ENCODE assay signal across 11 cellular contexts in the genomic region with DNA sequence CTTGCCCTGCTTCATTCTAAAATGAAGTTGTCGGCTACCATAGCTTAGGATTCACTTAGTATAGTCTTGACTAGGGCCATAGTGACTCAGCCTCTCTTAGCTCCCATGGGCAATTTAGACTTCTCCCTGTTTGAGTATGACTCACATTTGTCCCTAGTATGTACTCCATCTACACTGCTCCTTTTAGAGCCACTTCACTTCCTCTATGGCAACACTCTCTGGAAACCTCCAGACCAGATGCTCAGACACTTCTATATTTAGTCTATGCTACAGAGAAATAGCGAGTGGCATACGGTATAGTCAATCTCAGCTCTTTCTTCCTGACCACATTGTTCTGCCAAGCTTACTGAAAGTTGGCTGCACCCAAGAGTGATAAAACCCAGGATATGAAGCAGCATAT. TPM values are rescaled to one million over a fixed set of nuclear protein-coding genes. Genes with fewer than 3 reads are reported as not detected.
DNase-seq lines count a peak whose midpoint lies in the region; ATAC-seq and TF ChIP-seq lines count a peak whose summit lies in the region.
"Had no signal": no experiment of that assay in that cellular context is flagged by ENCODE, and none has a peak within 500 bp of the region (broad histone marks: within the 10 kb centered on the region; RNA-seq: fewer than 3 reads in every experiment).

No MANE protein-coding gene starts in this region.

- no peak overlapping the region for H3K23ac ChIP-seq in mesendoderm (ENCODE audit: low read length)

- H3K4me2 ChIP-seq in mammary epithelial cell (ENCODE audit: insufficient read depth, low read depth, low read length) (no peak overlapping the region), mesendoderm (ENCODE audit: low read length) (no peak overlapping the region)

- H3K56ac ChIP-seq in mesendoderm (ENCODE audit: low read length) = no peak overlapping the region

- H3K79me2 ChIP-seq in mammary epithelial cell (ENCODE audit: insufficient read depth, low read length) = no peaks in the 10 kb centered on the region
- H3K79me2 ChIP-seq in mesendoderm (ENCODE audit: control insufficient read depth, insufficient read depth, low read length) = no peaks in the 10 kb centered on the region

- no peak overlapping the region for H4K5ac ChIP-seq in mesendoderm (ENCODE audit: low read length)

- DNase-seq in AG08395 (ENCODE audit: low spot score) = peak; percentile 84
- peak; percentile 6 for DNase-seq in MG63
- peak; percentile 48 for DNase-seq in mammary epithelial cell
- peak; percentile 72 for DNase-seq in islet precursor cell
- no peak for DNase-seq in transverse colon
- no peak for DNase-seq in mesenteric fat pad (ENCODE audit: low spot score)
- DNase-seq in mesendoderm = no peak
- DNase-seq: activated CD4-positive, alpha-beta T cell treated with anti-CD3 and anti-CD28 coated beads, Interleukin-2, amount 10 ng/mL, durations not matched to agents 7 days and 5 days; NCI-H146 had no signal

- H3K79me1 ChIP-seq in mesendoderm (ENCODE audit: low read length) = no peaks in the 10 kb centered on the region

- no peak overlapping the region for H3K4ac ChIP-seq in mesendoderm (ENCODE audit: low read depth, low read length)

- no TSS peak for BruUV-seq in mammary epithelial cell (replicated peaks; lab: Mats Ljungman, UMichigan)

- ATAC-seq in HG03378 (IDR thresholded peaks at IDR 0.05; ENCODE audit: unreplicated experiment) = no peak

- no peak overlapping the region for H3K27ac ChIP-seq in mammary epithelial cell (ENCODE audit: insufficient read depth, low read depth, low read length)
- H3K27ac ChIP-seq in transverse colon = peak overlapping the region in 1 of 4 donors; percentile 44
- no peak overlapping the region for H3K27ac ChIP-seq in mesendoderm (ENCODE audit: low read depth, low read length)

- intact Hi-C loops in mammary epithelial cell (cut with micrococcal nuclease) (no loop called here), transverse colon (cut with DNase I; ENCODE audit: low total_unique reads) (loop anchor here (5.0 to 10.0 kb wide), 2 partner anchors 159 to 302 kb away; no protein-coding TSS in a partner anchor)

- no peak overlapping the region for H3K18ac ChIP-seq in mesendoderm (ENCODE audit: low read length)

- no peak overlapping the region for H2BK5ac ChIP-seq in mesendoderm (ENCODE audit: low read length)

- no peak for TF ChIP-seq EP300 in transverse colon (IDR thresholded peaks at IDR 0.05; ENCODE audit: low read depth)

- no peaks in the 10 kb centered on the region for H3K27me3 ChIP-seq in MG63
- H3K27me3 ChIP-seq in mammary epithelial cell (ENCODE audit: insufficient read depth, low read length) = no peaks in the 10 kb centered on the region
- H3K27me3 ChIP-seq in transverse colon = no peaks in the 10 kb centered on the region
- no peaks in the 10 kb centered on the region for H3K27me3 ChIP-seq in mesendoderm (ENCODE audit: insufficient read depth, low read length, poor library complexity)

- H3K4me3 ChIP-seq in MG63 (no peak overlapping the region), mammary epithelial cell (replicated peaks in 1 of 3; ENCODE audit: insufficient read depth in 1 of 3, low read depth in 2 of 3, low read length in 3 of 3) (no peak overlapping the region), transverse colon (no peak overlapping the region), mesendoderm (ENCODE audit: low read length) (no peak overlapping the region)

- CTCF ChIA-PET in mammary epithelial cell (lab: Charles Lee; ENCODE audit: low non-redundant PET) = interaction anchor here (0.6 kb wide), 2 partner anchors 9 to 337 kb away, joined by 4 read pairs; no protein-coding TSS in a partner anchor

- 87% methylated on average over 3 of the region's 3 CpGs for WGBS in mammary epithelial cell (ENCODE audit: low coverage, missing lambda C conversion rate)
- 47 to 67% methylated on average over 1 to 3 of the region's 3 CpGs for WGBS in transverse colon (ENCODE audit: low coverage in 1 of 2), 2 donors
- WGBS in mesendoderm (ENCODE audit: extremely low coverage, insufficient coverage, low lambda C conversion rate) = no CpG with 5 or more reads among the region's 3 CpGs

- H4K20me1 ChIP-seq in mammary epithelial cell (ENCODE audit: insufficient read depth, low read length) = no peaks in the 10 kb centered on the region

- in situ Hi-C loops in mammary epithelial cell (cut with MboI; ENCODE audit: low sequenced_read_pairs in 2 of 2) (loop anchor here (5.0 to 25.0 kb wide), 4 partner anchors 297 to 569 kb away; no protein-coding TSS in a partner anchor), transverse colon (cut with MboI; ENCODE audit: low pct_ligation_motif_present in 1 of 4, low pct_unique_long_range_greater_than_20kb in 1 of 4, low sequenced_read_pairs in 3 of 4) (loop anchor here in 3 of 4 donors (5.0 to 25.0 kb wide), 5 partner anchors 131 to 482 kb away; a partner anchor contains a TSS)

- H2BK15ac ChIP-seq in mesendoderm (replicated peaks; ENCODE audit: low read depth) = no peak overlapping the region

- H2BK120ac ChIP-seq in mesendoderm (ENCODE audit: low read depth, low read length) = no peak overlapping the region

- H3K9ac ChIP-seq in mammary epithelial cell (ENCODE audit: insufficient read depth, low read length) (no peak overlapping the region), mesendoderm (ENCODE audit: low read length) (no peak overlapping the region)

- H3K4me1 ChIP-seq in mammary epithelial cell (ENCODE audit: insufficient read depth, low read length) (peaks cover 7% of the 10 kb centered on the region), transverse colon (peaks cover 0 to 6% (median 3%) of the 10 kb centered on the region in 4 donors), mesendoderm (ENCODE audit: control insufficient read depth, low read depth, low read length) (no peaks in the 10 kb centered on the region)

- H4K8ac ChIP-seq in mesendoderm (ENCODE audit: low read depth, low read length) = no peak overlapping the region

- no peak for TF ChIP-seq CTCF in mammary epithelial cell (conservative IDR thresholded peaks at IDR 0.05 in 1 of 2, IDR thresholded peaks at IDR 0.05 in 1 of 2; ENCODE audit: extremely low read depth in 1 of 2, insufficient read depth in 1 of 2, low read depth in 1 of 2, low read length in 2 of 2)
- TF ChIP-seq CTCF in transverse colon (IDR thresholded peaks at IDR 0.05) = no peak

- TF ChIP-seq POLR2A in transverse colon (IDR thresholded peaks at IDR 0.05) = no peak

- H3K36me3 ChIP-seq in MG63 (no peaks in the 10 kb centered on the region), mammary epithelial cell (ENCODE audit: insufficient read depth, low read length) (no peaks in the 10 kb centered on the region), transverse colon (no peaks in the 10 kb centered on the region), mesendoderm (ENCODE audit: control insufficient read depth, insufficient read depth, low read length) (no peaks in the 10 kb centered on the region)

- dilution Hi-C loops in mammary epithelial cell (cut with HindIII; ENCODE audit: low sequenced_read_pairs) = loop anchor here (10.0 kb wide), 1 partner anchor 299 kb away; no protein-coding TSS in a partner anchor

- H2AK5ac ChIP-seq in mesendoderm (ENCODE audit: low read length) = no peak overlapping the region

- H2AFZ ChIP-seq in mammary epithelial cell (ENCODE audit: low read depth, low read length) = no peak overlapping the region

- no peaks in the 10 kb centered on the region for H3K9me3 ChIP-seq in MG63
- H3K9me3 ChIP-seq in mammary epithelial cell (replicated peaks; ENCODE audit: insufficient read depth, low read length) = no peaks in the 10 kb centered on the region
- H3K9me3 ChIP-seq in transverse colon = no peaks in the 10 kb centered on the region

RNA-seq across cellular contexts. Expression of a gene that starts 11.2 kb away (rescaled TPM):
- total RNA-seq in MG63 (2014; rRNA removed; shearing (Covaris generic); ENCODE audit: low replicate concordance) = not detected in 2 replicates
- total RNA-seq in mammary epithelial cell = not detected
- not detected for polyA plus RNA-seq in mammary epithelial cell
- not detected for polyA minus RNA-seq in mammary epithelial cell
- not detected for total RNA-seq in transverse colon
- total RNA-seq in mesenteric fat pad = not detected
- 0.29 TPM for polyA plus RNA-seq in mesendoderm (2013, experiment 1 of 2)
- 0.25 TPM for polyA plus RNA-seq in mesendoderm (2013, experiment 2 of 2)
- total RNA-seq: activated CD4-positive, alpha-beta T cell treated with anti-CD3 and anti-CD28 coated beads, Interleukin-2, amount 10 ng/mL, durations not matched to agents 7 days and 5 days; epithelial cell of proximal tubule had no signal

RNA-seq across cellular contexts. Expression of a gene that starts 44.6 kb away (rescaled TPM):
- not detected in 2 replicates for total RNA-seq in MG63 (2014; rRNA removed; shearing (Covaris generic); ENCODE audit: low replicate concordance)
- total RNA-seq in mammary epithelial cell (not detected), transverse colon (not detected), mesenteric fat pad (not detected)
- polyA plus RNA-seq in mammary epithelial cell = not detected
- polyA minus RNA-seq in mammary epithelial cell = not detected
- not detected for polyA plus RNA-seq in mesendoderm (2013, experiment 1 of 2)
- polyA plus RNA-seq in mesendoderm (2013, experiment 2 of 2) = not detected
- total RNA-seq: activated CD4-positive, alpha-beta T cell treated with anti-CD3 and anti-CD28 coated beads, Interleukin-2, amount 10 ng/mL, durations not matched to agents 7 days and 5 days; epithelial cell of proximal tubule had no signal

Comparison
In these comparisons a context has a peak if more than half of its experiments do, and no peak if none do; other contexts are left out.
1. DNase-seq: peak in AG08395 (single experiment), MG63 (single experiment), mammary epithelial cell (single experiment) and islet precursor cell (single experiment); none in transverse colon (single experiment), mesenteric fat pad (single experiment) and mesendoderm (single experiment).